In the genomic region with DNA sequence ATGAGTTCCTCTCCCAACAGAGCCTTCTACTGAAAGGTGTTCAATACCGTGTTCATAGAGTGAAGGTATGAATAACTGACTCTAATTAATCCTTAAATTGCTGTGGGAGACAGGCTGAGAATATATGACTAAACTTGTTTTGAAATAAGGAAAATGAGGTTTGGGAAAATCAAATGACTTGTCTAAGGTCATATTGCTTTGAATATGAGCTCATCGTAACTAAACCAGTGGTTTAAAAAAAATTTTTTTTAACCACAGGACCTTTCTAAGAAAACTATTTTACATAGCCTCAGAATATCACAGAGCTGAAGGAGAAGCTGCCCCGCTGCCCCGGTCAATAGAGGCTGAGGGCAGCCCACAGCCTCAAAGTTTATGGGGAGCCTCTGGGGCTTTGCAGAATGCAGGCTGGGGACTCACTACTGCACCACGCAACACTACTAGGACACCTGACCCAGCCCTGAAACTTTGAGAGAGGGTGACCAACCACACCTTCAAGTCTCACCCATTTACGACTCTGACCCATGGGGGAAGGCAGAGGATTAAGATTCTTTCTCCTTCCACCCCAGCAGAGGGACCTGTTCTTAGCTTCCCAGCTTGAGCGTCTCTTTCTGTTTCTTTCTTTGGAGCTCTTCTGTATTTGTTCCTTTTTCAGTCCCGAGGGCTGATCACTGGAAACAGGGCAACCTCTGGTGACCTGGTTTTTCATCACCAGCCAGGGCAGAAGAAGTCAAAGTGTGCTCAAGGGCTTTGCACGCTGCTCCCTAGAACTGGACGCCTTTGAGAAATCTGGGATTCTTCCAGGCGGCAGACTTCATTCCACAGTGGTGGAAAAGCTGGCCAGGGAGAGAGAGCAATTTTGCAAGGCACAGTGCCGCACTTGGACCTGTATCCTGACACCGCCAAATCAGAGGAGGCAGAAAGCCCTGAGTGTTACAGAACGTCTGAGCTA, we compare ENCODE assay signal across 2 cellular contexts.
TF ChIP-seq lines count a peak whose summit lies in the region.

No MANE protein-coding gene starts in this region.

TF ChIP-seq in HCT116, 20 proteins besides CTCF, POLR2A, EP300 and RAD21 (continued from another document):
- TF ChIP-seq CEBPB (IDR thresholded peaks at IDR 0.05; ENCODE audit: low read depth) (no peak), EGR1 (IDR thresholded peaks at IDR 0.05; ENCODE audit: low read depth) (no peak), SP1 (IDR thresholded peaks at IDR 0.05; ENCODE audit: low read depth) (no peak), EZH2phosphoT487 (IDR thresholded peaks at IDR 0.05; ENCODE audit: borderline replicate concordance) (no peak), ZNF274 (IDR thresholded peaks at IDR 0.05; ENCODE audit: low read depth, low read length) (no peak), POLR2AphosphoS5 (IDR thresholded peaks at IDR 0.05; ENCODE audit: low read depth, low read length) (no peak), FOSL1 (IDR thresholded peaks at IDR 0.05; ENCODE audit: low read depth) (no peak)
- TF ChIP-seq, protein P1, sequence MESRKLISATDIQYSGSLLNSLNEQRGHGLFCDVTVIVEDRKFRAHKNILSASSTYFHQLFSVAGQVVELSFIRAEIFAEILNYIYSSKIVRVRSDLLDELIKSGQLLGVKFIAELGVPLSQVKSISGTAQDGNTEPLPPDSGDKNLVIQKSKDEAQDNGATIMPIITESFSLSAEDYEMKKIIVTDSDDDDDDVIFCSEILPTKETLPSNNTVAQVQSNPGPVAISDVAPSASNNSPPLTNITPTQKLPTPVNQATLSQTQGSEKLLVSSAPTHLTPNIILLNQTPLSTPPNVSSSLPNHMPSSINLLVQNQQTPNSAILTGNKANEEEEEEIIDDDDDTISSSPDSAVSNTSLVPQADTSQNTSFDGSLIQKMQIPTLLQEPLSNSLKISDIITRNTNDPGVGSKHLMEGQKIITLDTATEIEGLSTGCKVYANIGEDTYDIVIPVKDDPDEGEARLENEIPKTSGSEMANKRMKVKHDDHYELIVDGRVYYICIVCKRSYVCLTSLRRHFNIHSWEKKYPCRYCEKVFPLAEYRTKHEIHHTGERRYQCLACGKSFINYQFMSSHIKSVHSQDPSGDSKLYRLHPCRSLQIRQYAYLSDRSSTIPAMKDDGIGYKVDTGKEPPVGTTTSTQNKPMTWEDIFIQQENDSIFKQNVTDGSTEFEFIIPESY (IDR thresholded peaks at IDR 0.05; ENCODE audit: extremely low read depth, insufficient replicate concordance, low read length) = no peak
- TF ChIP-seq, protein P2, sequence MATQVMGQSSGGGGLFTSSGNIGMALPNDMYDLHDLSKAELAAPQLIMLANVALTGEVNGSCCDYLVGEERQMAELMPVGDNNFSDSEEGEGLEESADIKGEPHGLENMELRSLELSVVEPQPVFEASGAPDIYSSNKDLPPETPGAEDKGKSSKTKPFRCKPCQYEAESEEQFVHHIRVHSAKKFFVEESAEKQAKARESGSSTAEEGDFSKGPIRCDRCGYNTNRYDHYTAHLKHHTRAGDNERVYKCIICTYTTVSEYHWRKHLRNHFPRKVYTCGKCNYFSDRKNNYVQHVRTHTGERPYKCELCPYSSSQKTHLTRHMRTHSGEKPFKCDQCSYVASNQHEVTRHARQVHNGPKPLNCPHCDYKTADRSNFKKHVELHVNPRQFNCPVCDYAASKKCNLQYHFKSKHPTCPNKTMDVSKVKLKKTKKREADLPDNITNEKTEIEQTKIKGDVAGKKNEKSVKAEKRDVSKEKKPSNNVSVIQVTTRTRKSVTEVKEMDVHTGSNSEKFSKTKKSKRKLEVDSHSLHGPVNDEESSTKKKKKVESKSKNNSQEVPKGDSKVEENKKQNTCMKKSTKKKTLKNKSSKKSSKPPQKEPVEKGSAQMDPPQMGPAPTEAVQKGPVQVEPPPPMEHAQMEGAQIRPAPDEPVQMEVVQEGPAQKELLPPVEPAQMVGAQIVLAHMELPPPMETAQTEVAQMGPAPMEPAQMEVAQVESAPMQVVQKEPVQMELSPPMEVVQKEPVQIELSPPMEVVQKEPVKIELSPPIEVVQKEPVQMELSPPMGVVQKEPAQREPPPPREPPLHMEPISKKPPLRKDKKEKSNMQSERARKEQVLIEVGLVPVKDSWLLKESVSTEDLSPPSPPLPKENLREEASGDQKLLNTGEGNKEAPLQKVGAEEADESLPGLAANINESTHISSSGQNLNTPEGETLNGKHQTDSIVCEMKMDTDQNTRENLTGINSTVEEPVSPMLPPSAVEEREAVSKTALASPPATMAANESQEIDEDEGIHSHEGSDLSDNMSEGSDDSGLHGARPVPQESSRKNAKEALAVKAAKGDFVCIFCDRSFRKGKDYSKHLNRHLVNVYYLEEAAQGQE (IDR thresholded peaks at IDR 0.05; ENCODE audit: low read depth) = no peak
- TF ChIP-seq, protein P3, sequence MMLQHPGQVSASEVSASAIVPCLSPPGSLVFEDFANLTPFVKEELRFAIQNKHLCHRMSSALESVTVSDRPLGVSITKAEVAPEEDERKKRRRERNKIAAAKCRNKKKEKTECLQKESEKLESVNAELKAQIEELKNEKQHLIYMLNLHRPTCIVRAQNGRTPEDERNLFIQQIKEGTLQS (IDR thresholded peaks at IDR 0.05) = no peak

TF ChIP-seq in HEK293T, 16 proteins besides CTCF, POLR2A, EP300 and RAD21 (continued from another document):
- TF ChIP-seq HDGF (IDR thresholded peaks at IDR 0.05; ENCODE audit: borderline replicate concordance) = no peak
- no peak for TF ChIP-seq L3MBTL2 (conservative IDR thresholded peaks at IDR 0.05)
- TF ChIP-seq FOXM1 (IDR thresholded peaks at IDR 0.05; ENCODE audit: borderline replicate concordance) = no peak
- TF ChIP-seq FOXA1 (IDR thresholded peaks at IDR 0.05) = no peak
- TF ChIP-seq ZNF384 (IDR thresholded peaks at IDR 0.05) = no peak
- no peak for TF ChIP-seq LEF1 (IDR thresholded peaks at IDR 0.05; ENCODE audit: borderline replicate concordance)
- no peak for TF ChIP-seq BHLHE40 (IDR thresholded peaks at IDR 0.05; ENCODE audit: borderline replicate concordance)
- TF ChIP-seq FOXK2 (IDR thresholded peaks at IDR 0.05) = no peak
- TF ChIP-seq SUZ12 (IDR thresholded peaks at IDR 0.05) = no peak
